10 cellular contexts compared by ENCODE assay signal in the genomic region with DNA sequence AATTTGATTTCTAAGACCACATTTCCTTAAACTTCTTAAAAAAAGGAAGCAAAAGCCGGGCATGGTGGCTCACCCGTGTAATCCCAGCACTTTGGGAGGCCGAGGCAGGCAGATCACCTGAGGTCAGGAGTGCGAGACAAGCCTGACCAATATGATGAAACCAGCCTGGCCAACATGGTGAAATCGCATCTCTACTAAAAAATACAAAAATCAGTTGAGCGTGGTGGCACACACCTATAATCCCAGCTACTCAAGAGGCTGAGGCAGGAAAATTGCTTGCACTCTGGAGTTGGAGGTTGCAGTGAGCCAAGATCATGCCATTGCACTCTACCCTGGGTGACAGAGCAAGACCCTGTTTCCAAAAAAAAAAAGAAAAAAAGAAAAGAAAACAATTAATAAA. TPM values are rescaled to one million over a fixed set of nuclear protein-coding genes. Genes with fewer than 3 reads are reported as not detected.
"Had no signal": no experiment of that assay in that cellular context is flagged by ENCODE, and none has a peak within 500 bp of the region (broad histone marks: within the 10 kb centered on the region; RNA-seq: fewer than 3 reads in every experiment).

No MANE protein-coding gene starts in this region.

RNA-seq across cellular contexts. Expression of a gene that starts 3.2 kb away (rescaled TPM):
- total RNA-seq: OCI-LY7, PC-3, PC-9, Peyer's patch, Right ventricle myocardium inferior, Right ventricle myocardium superior, RPMI7951, SJCRH30, SJSA1, SK-MEL-5 had no signal
